Comparison of ENCODE assay signal across 8 cellular contexts in the genomic region with DNA sequence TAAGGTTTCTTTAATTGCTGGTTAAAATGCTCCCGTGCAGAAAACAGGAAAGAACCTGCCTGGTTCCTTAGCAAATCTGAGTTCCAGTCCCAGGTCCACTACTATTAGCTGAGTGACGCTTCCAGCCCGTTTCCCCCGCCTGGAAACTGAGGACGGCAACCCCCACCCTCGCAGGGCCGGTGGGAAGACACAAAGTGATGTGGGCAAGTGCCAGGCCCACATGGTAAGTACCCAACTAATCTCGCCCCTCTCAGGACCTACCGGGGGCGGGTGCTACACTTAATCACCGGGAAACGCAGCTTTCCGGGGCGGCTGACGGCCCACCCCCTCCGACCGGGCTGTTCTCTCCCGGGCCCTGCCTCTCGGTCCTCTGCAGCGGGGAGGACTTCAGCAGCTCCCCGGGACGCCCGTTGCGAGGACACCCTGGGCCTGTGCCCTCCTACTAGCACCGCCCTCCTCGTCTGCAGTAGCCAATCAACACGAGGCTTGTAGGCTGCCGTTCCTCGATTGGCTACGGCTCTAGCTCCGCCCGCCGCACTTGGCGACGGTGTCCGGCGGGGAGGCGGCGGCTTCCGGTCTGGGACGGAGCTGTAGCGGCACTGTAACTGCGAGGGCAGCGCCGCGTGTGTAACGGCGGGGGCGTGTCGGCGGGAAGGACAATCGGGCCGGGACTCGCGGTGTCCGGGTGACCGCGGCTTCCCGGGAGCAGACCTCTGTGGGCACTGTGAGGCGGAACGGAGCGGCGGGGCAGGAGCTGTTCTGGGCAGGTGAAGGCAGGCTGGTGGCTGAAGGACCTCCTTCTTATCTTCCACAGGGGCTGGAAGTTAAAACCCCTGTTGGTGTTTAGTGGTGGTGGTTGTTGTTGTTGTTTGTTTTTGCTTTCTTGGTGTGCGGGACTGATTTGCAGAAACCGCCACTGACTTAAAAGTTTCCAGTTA. TPM values are rescaled to one million over a fixed set of nuclear protein-coding genes. Genes with fewer than 3 reads are reported as not detected.
DNase-seq lines count a peak whose midpoint lies in the region; ATAC-seq and TF ChIP-seq lines count a peak whose summit lies in the region.

A gene with protein sequence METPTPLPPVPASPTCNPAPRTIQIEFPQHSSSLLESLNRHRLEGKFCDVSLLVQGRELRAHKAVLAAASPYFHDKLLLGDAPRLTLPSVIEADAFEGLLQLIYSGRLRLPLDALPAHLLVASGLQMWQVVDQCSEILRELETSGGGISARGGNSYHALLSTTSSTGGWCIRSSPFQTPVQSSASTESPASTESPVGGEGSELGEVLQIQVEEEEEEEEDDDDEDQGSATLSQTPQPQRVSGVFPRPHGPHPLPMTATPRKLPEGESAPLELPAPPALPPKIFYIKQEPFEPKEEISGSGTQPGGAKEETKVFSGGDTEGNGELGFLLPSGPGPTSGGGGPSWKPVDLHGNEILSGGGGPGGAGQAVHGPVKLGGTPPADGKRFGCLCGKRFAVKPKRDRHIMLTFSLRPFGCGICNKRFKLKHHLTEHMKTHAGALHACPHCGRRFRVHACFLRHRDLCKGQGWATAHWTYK (plus strand): TSS at position 568 of the 938 bp plus-strand sequence. CDS start 525 bp downstream, outside the sequence.

- H3K4me2 ChIP-seq in SU-DHL-6 (ENCODE audit: low read depth, low read length, poor library complexity, severe bottlenecking) = peak within 1 kb of the TSS; percentile 83
- peak within 1 kb of the TSS; percentile 94 for H3K4me2 ChIP-seq in parathyroid adenoma (ENCODE audit: low read length)

- H3K9ac ChIP-seq in SU-DHL-6 (ENCODE audit: low read length) = peak within 1 kb of the TSS; percentile 80
- no peak within 1 kb of the TSS for H3K9ac ChIP-seq in parathyroid adenoma

- H3K27ac ChIP-seq in SU-DHL-6 (ENCODE audit: low read depth, low read length) = peak within 1 kb of the TSS; percentile 6; the same call in 1 of the 2 replicates
- H3K27ac ChIP-seq in cardiac muscle cell = peak within 1 kb of the TSS; percentile 78
- H3K27ac ChIP-seq in parathyroid adenoma = peak within 1 kb of the TSS; percentile 52
- peak within 1 kb of the TSS; percentile 53 to 88 (median 82) for H3K27ac ChIP-seq in tibial nerve

- peak within 1 kb of the TSS; percentile 60 for H3K4me3 ChIP-seq in GM12875 (ENCODE audit: low read depth, low read length)
- peak within 1 kb of the TSS; percentile 84 for H3K4me3 ChIP-seq in SU-DHL-6 (ENCODE audit: insufficient read depth, low read length, poor library complexity, severe bottlenecking)
- peak within 1 kb of the TSS; percentile 77 for H3K4me3 ChIP-seq in cardiac muscle cell
- H3K4me3 ChIP-seq in parathyroid adenoma (ENCODE audit: low read depth, low read length) = peak within 1 kb of the TSS; percentile 95
- peak within 1 kb of the TSS; percentile 69 to 86 (median 77) for H3K4me3 ChIP-seq in tibial nerve

- 0% methylated on average over 42 to 49 of the region's 65 CpGs for WGBS in tibial nerve, 2 donors

- peak; percentile 88 to 96 for TF ChIP-seq EP300 in tibial nerve (IDR thresholded peaks at IDR 0.05)

- ATAC-seq in HG02763 (IDR thresholded peaks at IDR 0.05; ENCODE audit: unreplicated experiment) = peak; percentile 99

- DNase-seq in NCI-H1417 (lab: John Stamatoyannopoulos, UW) = peak; percentile 94 to 96 (median 95)
- DNase-seq in activated naive CD8-positive, alpha-beta T cell treated with anti-CD3 and anti-CD28 coated beads, Interleukin-2, amount 50 U/mL, for 16 hours (ENCODE audit: low read depth, low spot score) = peak; percentile 87
- peak; percentile 97 for DNase-seq in cardiac muscle cell (ENCODE audit: low read depth in 1 of 2, low spot score in 1 of 2)
- DNase-seq in tibial nerve (ENCODE audit: low spot score in 2 of 2) = peak; percentile 95 to 96

- H2AFZ ChIP-seq in SU-DHL-6 (ENCODE audit: low read depth, low read length, severe bottlenecking) (peak within 1 kb of the TSS; percentile 82), parathyroid adenoma (peak within 1 kb of the TSS; percentile 75)

- peaks cover 4% of the 10 kb centered on the region for H3K4me1 ChIP-seq in cardiac muscle cell (ENCODE audit: low read depth)
- H3K4me1 ChIP-seq in parathyroid adenoma = no peaks in the 10 kb centered on the region
- peaks cover 0 to 31% (median 14%) of the 10 kb centered on the region in 4 donors for H3K4me1 ChIP-seq in tibial nerve

- TF ChIP-seq POLR2A in tibial nerve (IDR thresholded peaks at IDR 0.05) = peak; percentile 85 to 92

- no peaks in the 10 kb centered on the region for H3K9me3 ChIP-seq in SU-DHL-6 (ENCODE audit: insufficient read depth, low read length)
- no peaks in the 10 kb centered on the region for H3K9me3 ChIP-seq in cardiac muscle cell (ENCODE audit: low read depth)
- no peaks in the 10 kb centered on the region for H3K9me3 ChIP-seq in parathyroid adenoma (ENCODE audit: control insufficient read depth, low read length)
- no peaks in the 10 kb centered on the region for H3K9me3 ChIP-seq in tibial nerve

- no peaks in the 10 kb centered on the region for H3K36me3 ChIP-seq in SU-DHL-6 (ENCODE audit: low read length)
- no peaks in the 10 kb centered on the region for H3K36me3 ChIP-seq in cardiac muscle cell
- no peaks in the 10 kb centered on the region for H3K36me3 ChIP-seq in parathyroid adenoma (ENCODE audit: control insufficient read depth, insufficient read depth, low read length)
- peaks cover 0 to 38% (median 4%) of the 10 kb centered on the region in 3 donors for H3K36me3 ChIP-seq in tibial nerve

- TF ChIP-seq CTCF in GM12875 (IDR thresholded peaks at IDR 0.05; ENCODE audit: borderline replicate concordance, insufficient read depth, low read depth, low read length) = no peak
- no peak for TF ChIP-seq CTCF in SU-DHL-6 (IDR thresholded peaks at IDR 0.05; ENCODE audit: insufficient read depth, low read length, poor library complexity, severe bottlenecking)
- no peak for TF ChIP-seq CTCF in cardiac muscle cell (IDR thresholded peaks at IDR 0.05; ENCODE audit: low read depth, low read length)
- TF ChIP-seq CTCF in parathyroid adenoma (IDR thresholded peaks at IDR 0.05) = no peak
- TF ChIP-seq CTCF in tibial nerve (IDR thresholded peaks at IDR 0.05) = peak in 1 of 5 experiments; percentile 22

- H3K27me3 ChIP-seq in SU-DHL-6 (ENCODE audit: low read length) (no peaks in the 10 kb centered on the region), cardiac muscle cell (no peaks in the 10 kb centered on the region), parathyroid adenoma (ENCODE audit: control insufficient read depth, insufficient read depth, low read length) (no peaks in the 10 kb centered on the region), tibial nerve (no peaks in the 10 kb centered on the region)

- peaks cover 19% of the 10 kb centered on the region; the same call in 1 of the 2 replicates for H3K79me2 ChIP-seq in SU-DHL-6 (ENCODE audit: insufficient read depth, low read length)
- H3K79me2 ChIP-seq in parathyroid adenoma = no peaks in the 10 kb centered on the region

- H3F3A ChIP-seq in SU-DHL-6 (ENCODE audit: insufficient read depth) = no peaks in the 10 kb centered on the region

- H4K20me1 ChIP-seq in SU-DHL-6 (ENCODE audit: low read depth, low read length) = no peaks in the 10 kb centered on the region

- H3K9me2 ChIP-seq in SU-DHL-6 (replicated peaks; ENCODE audit: insufficient read depth, low read length) = no peaks in the 10 kb centered on the region

RNA-seq across cellular contexts. Expression of the gene that starts here (rescaled TPM):
- total RNA-seq in cardiac muscle cell (5.5 and 7.8 TPM in 2 replicates), tibial nerve (1 to 10 TPM; 3.1 to 3.7 (median 3.4) TPM)
- polyA plus RNA-seq in cardiac muscle cell = 9.5 and 11.2 TPM in 2 replicates

Comparison
In these comparisons a context has a peak if more than half of its experiments do, and no peak if none do; other contexts are left out.
1. Peak in every context shown above with its lines: DNase-seq, ATAC-seq, H3K4me3 ChIP-seq and H3K27ac ChIP-seq.
2. H3K27ac ChIP-seq: peak in every context shown above with its lines; median percentile 82 in tibial nerve; 78 in cardiac muscle cell; 52 in parathyroid adenoma; 6 in SU-DHL-6.